In the genomic region with DNA sequence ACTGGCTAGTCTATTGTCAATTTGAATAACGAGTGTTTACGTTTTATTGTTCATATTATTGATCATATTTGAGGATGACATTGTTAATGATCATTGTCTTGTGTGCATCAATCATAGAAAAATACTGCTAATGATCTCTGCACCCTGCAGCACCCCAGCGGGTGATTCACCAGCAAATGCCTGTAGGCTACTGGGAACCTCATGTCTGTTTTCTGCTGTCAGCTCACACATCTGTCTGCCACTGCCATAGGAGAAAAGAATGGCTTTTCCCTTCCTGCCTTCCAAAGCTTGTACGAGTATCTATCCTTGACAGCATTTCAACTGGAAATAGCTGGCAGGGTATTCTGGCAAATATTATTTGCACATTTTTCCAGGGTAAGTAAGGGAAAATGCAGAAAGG, we compare ENCODE assay signal across 30 cellular contexts.
"Had no signal": no experiment of that assay in that cellular context is flagged by ENCODE, and none has a peak within 500 bp of the region (broad histone marks: within the 10 kb centered on the region; RNA-seq: fewer than 3 reads in every experiment).

No MANE protein-coding gene starts in this region.

- H3K27me3 ChIP-seq: brain microvascular endothelial cell had no signal

- H3K4me2 ChIP-seq: KMS-11 had no signal

- H3K27ac ChIP-seq: brain microvascular endothelial cell, KMS-11, RWPE1, VCaP had no signal

- H3K36me3 ChIP-seq: brain microvascular endothelial cell had no signal

- H3K9ac ChIP-seq: KMS-11 had no signal

- ATAC-seq: activated naive CD8-positive, alpha-beta T cell treated with anti-CD3 and anti-CD28 coated beads, Interleukin-2, amount 50 U/mL, for 24 hours; Panc1; Right ventricle myocardium inferior had no signal

- DNase-seq: activated B cell treated with CpG ODN at 0.5 μM for 24 hours; activated CD4-positive, alpha-beta memory T cell treated with anti-CD3 and anti-CD28 coated beads for 36 hours; activated CD4-positive, alpha-beta T cell treated with anti-CD3 and anti-CD28 coated beads for 4 hours; activated CD4-positive, alpha-beta T cell treated with anti-CD3 and anti-CD28 coated beads, Interleukin-2, amount 50 U/mL, for 1 hour; activated CD4-positive, CD25-positive, alpha-beta regulatory T cell treated with anti-CD3 and anti-CD28 coated beads, Interleukin-2, amount 50 U/mL, for 72 hours; activated CD8-positive, alpha-beta memory T cell treated with anti-CD3 and anti-CD28 coated beads, Interleukin-2, amount 50 U/mL, for 4 hours; activated effector memory CD4-positive, alpha-beta T cell treated with Interleukin-2 at 50 U/mL for 16 hours; activated naive CD4-positive, alpha-beta T cell treated with anti-CD3 and anti-CD28 coated beads, Interleukin-2, amount 10 ng/mL, durations not matched to agents 7 days and 5 days; activated naive CD8-positive, alpha-beta T cell treated with anti-CD3 and anti-CD28 coated beads, Interleukin-2, amount 50 U/mL, for 24 hours; activated T-cell treated with anti-CD3 and anti-CD28 coated beads, Interleukin-2, amount 50 U/mL, for 48 hours; anterior cingulate cortex; brain microvascular endothelial cell; central memory CD4-positive, alpha-beta T cell; NCI-H1092 treated with DMSO at 0.1 percent for 48 hours; NCI-H146; NCI-H187; NCI-H2029 treated with DMSO at 0.1 percent for 48 hours; NCI-H2171 treated with DMSO at 0.1 percent for 48 hours; NCI-H2227 treated with DMSO at 0.1 percent for 48 hours; NCI-H446 treated with DMSO at 0.1 percent for 48 hours; NCI-H524; SW 1271; T-helper 1 cell; T-helper 2 cell; T-helper 9 cell had no signal
